Comparison of ENCODE assay signal across 8 cellular contexts in genomic region chr6:109440325-109441068, GRCh38. TPM values are rescaled to one million over a fixed set of nuclear protein-coding genes. Genes with fewer than 3 reads are reported as not detected.
DNase-seq lines count a peak whose midpoint lies in the region; ATAC-seq and TF ChIP-seq lines count a peak whose summit lies in the region.

TSS of gene PPIL6 (minus strand) at chr6:109440628. CDS start at chr6:109440590, 38 bp downstream.
A gene with protein sequence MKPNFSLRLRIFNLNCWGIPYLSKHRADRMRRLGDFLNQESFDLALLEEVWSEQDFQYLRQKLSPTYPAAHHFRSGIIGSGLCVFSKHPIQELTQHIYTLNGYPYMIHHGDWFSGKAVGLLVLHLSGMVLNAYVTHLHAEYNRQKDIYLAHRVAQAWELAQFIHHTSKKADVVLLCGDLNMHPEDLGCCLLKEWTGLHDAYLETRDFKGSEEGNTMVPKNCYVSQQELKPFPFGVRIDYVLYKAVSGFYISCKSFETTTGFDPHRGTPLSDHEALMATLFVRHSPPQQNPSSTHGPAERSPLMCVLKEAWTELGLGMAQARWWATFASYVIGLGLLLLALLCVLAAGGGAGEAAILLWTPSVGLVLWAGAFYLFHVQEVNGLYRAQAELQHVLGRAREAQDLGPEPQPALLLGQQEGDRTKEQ (plus strand): TSS chr6:109440724. CDS start chr6:109441122, 398 bp downstream.

- H2BK12ac ChIP-seq in neuronal stem cell (ENCODE audit: low read length): peak within 1 kb of the TSS; percentile 22

- H3K79me1 ChIP-seq in neuronal stem cell (ENCODE audit: low read depth, low read length): peaks cover 3% of the 10 kb centered on the region

- H3K4me3 ChIP-seq in Jurkat, Clone E6-1 (ENCODE audit: low read length): peak within 1 kb of the TSS; percentile 85
- H3K4me3 ChIP-seq in neuronal stem cell (ENCODE audit: low read length in 2 of 2) (peak within 1 kb of the TSS; percentile 88 to 93), subcutaneous abdominal adipose tissue (ENCODE audit: low read depth in 1 of 5, low read length in 5 of 5) (peak within 1 kb of the TSS; percentile 78 to 93 (median 87))

- H2BK15ac ChIP-seq in neuronal stem cell (ENCODE audit: low read length): peak within 1 kb of the TSS; percentile 99

- peak within 1 kb of the TSS; percentile 83 for H2BK5ac ChIP-seq in neuronal stem cell (ENCODE audit: low read length)

- H2AFZ ChIP-seq in neuronal stem cell (ENCODE audit: low read length): peak within 1 kb of the TSS; percentile 99

- H3K9ac ChIP-seq in neuronal stem cell (ENCODE audit: low read depth, low read length, poor library complexity) (peak within 1 kb of the TSS; percentile 96), subcutaneous abdominal adipose tissue (ENCODE audit: low read length in 5 of 5) (peak within 1 kb of the TSS; percentile 77 to 89 (median 83))

- CTCF ChIA-PET in RWPE1 (lab: Yijun Ruan, JAX): interaction anchor here (0.8 to 1.0 kb wide), 3 partner anchors 12 to 257 kb away, joined by 3 read pairs; no protein-coding TSS in a partner anchor

- H3K23ac ChIP-seq in neuronal stem cell (ENCODE audit: low read depth, low read length, poor library complexity): peak within 1 kb of the TSS; percentile 94

- H3K4ac ChIP-seq in neuronal stem cell (ENCODE audit: low read length): no peak within 1 kb of the TSS

- TF ChIP-seq CTCF in RWPE1 (conservative IDR thresholded peaks at IDR 0.05; ENCODE audit: low read depth) (no peak), foreskin keratinocyte (conservative IDR thresholded peaks at IDR 0.05) (peak; percentile 48)

- H3K4me2 ChIP-seq in neuronal stem cell (ENCODE audit: insufficient read depth, low read length, poor library complexity, severe bottlenecking): peak within 1 kb of the TSS; percentile 90

- peak; percentile 89 for DNase-seq in EH (ENCODE audit: low read depth)
- peak; percentile 68 for DNase-seq in Jurkat, Clone E6-1 (ENCODE audit: low read depth, low spot score)
- peak; percentile 81 for DNase-seq in RWPE1 (ENCODE audit: low spot score)
- peak; percentile 75 for DNase-seq in activated gamma-delta T cell treated with Interleukin-2 at 50 U/mL for 16 hours
- DNase-seq in foreskin keratinocyte: peak; percentile 55 to 69
- peak; percentile 94 for DNase-seq in neuronal stem cell (ENCODE audit: low spot score)

- no CpG with 5 or more reads among the region's 103 CpGs for WGBS in neuronal stem cell (ENCODE audit: extremely low coverage in 2 of 2, insufficient read length in 2 of 2, insufficient replicate concordance in 1 of 2), 2 donors

- H4K8ac ChIP-seq in neuronal stem cell (ENCODE audit: low read depth, low read length): peak within 1 kb of the TSS; percentile 10

- H3K4me1 ChIP-seq in foreskin keratinocyte (no peaks in the 10 kb centered on the region), neuronal stem cell (ENCODE audit: control insufficient read depth in 2 of 2, insufficient read depth in 1 of 2, low read depth in 1 of 2, low read length in 2 of 2) (peaks cover 9 to 10% of the 10 kb centered on the region in 2 donors), subcutaneous abdominal adipose tissue (ENCODE audit: control insufficient read depth in 5 of 5, insufficient read depth in 5 of 5, low read length in 5 of 5) (peaks cover 7 to 27% (median 18%) of the 10 kb centered on the region in 5 donors)

- H3K27ac ChIP-seq in RWPE1 (peak within 1 kb of the TSS; percentile 87), foreskin keratinocyte (peak within 1 kb of the TSS; percentile 76), neuronal stem cell (replicated peaks; ENCODE audit: low read length) (peak within 1 kb of the TSS; percentile 69), subcutaneous abdominal adipose tissue (ENCODE audit: low read depth, low read length) (peak within 1 kb of the TSS; percentile 69)

- H2AK5ac ChIP-seq in neuronal stem cell (ENCODE audit: low read depth, low read length): peak within 1 kb of the TSS; percentile 18

- ATAC-seq in GM21717 (IDR thresholded peaks at IDR 0.05; ENCODE audit: unreplicated experiment) (peak; percentile 77), foreskin keratinocyte (peak; percentile 85)

- POLR2A ChIA-PET in RWPE1 (lab: Yijun Ruan, JAX; ENCODE audit: low non-redundant PET): interaction anchor here (1.0 to 1.3 kb wide), 2 partner anchors 58 kb away, joined by 4 read pairs; partner anchors contain the start of gene CD164

- H3K36me3 ChIP-seq in neuronal stem cell (replicated peaks in 1 of 2; ENCODE audit: control insufficient read depth in 2 of 2, insufficient read depth in 2 of 2, low read length in 2 of 2) (peaks cover 29 to 33% of the 10 kb centered on the region in 2 donors), subcutaneous abdominal adipose tissue (ENCODE audit: control insufficient read depth in 5 of 5, insufficient read depth in 5 of 5, low read length in 5 of 5) (peaks cover 0 to 32% (median 19%) of the 10 kb centered on the region in 5 donors)

- H3K18ac ChIP-seq in neuronal stem cell (ENCODE audit: low read length): peak within 1 kb of the TSS; percentile 99

- H4K91ac ChIP-seq in neuronal stem cell (ENCODE audit: low read depth, low read length, poor library complexity): no peak within 1 kb of the TSS

- H3K9me3 ChIP-seq in neuronal stem cell (replicated peaks in 1 of 2; ENCODE audit: control insufficient read depth in 2 of 2, insufficient read depth in 1 of 2, low read depth in 1 of 2, low read length in 2 of 2) (no peaks in the 10 kb centered on the region), subcutaneous abdominal adipose tissue (ENCODE audit: control insufficient read depth in 5 of 5, low read length in 5 of 5) (no peaks in the 10 kb centered on the region)

- H2BK120ac ChIP-seq in neuronal stem cell (ENCODE audit: low read depth, low read length): peak within 1 kb of the TSS; percentile 21

- peak within 1 kb of the TSS; percentile 91 for H3K14ac ChIP-seq in neuronal stem cell (ENCODE audit: low read length)

- no peaks in the 10 kb centered on the region for H3K27me3 ChIP-seq in foreskin keratinocyte
- no peaks in the 10 kb centered on the region for H3K27me3 ChIP-seq in neuronal stem cell (ENCODE audit: control insufficient read depth in 3 of 3, insufficient read depth in 3 of 3, low read depth in 1 of 3, low read length in 3 of 3)
- no peaks in the 10 kb centered on the region for H3K27me3 ChIP-seq in subcutaneous abdominal adipose tissue (ENCODE audit: control insufficient read depth in 5 of 5, insufficient read depth in 4 of 5, low read length in 5 of 5)

RNA-seq across cellular contexts. Expression of gene PPIL6, which starts in this region (rescaled TPM):
- polyA plus RNA-seq in Jurkat, Clone E6-1 (2012; ENCODE audit: insufficient read depth, insufficient read length): 2.8 TPM
- 0.46 and 0.71 TPM in 2 replicates for total RNA-seq in foreskin keratinocyte
- 0.16 and 0.32 TPM in 2 replicates for polyA plus RNA-seq in foreskin keratinocyte
- polyA plus RNA-seq in neuronal stem cell (2013, experiment 1 of 2): 6.1 TPM
- polyA plus RNA-seq in neuronal stem cell (2013, experiment 2 of 2): 6.1 TPM

RNA-seq across cellular contexts. Expression of the second gene that starts in this region (rescaled TPM):
- polyA plus RNA-seq in Jurkat, Clone E6-1 (2012; ENCODE audit: insufficient read depth, insufficient read length): 21.8 TPM
- total RNA-seq in foreskin keratinocyte: 12.7 and 16.0 TPM in 2 replicates
- polyA plus RNA-seq in foreskin keratinocyte: 15.5 and 17.3 TPM in 2 replicates
- polyA plus RNA-seq in neuronal stem cell (2013, experiment 1 of 2): 6.4 TPM
- polyA plus RNA-seq in neuronal stem cell (2013, experiment 2 of 2): 5.9 TPM

Comparison
In these comparisons a context has a peak if more than half of its experiments do, and no peak if none do; other contexts are left out.
1. Peak in every context shown above with its lines: DNase-seq, ATAC-seq, H3K4me3 ChIP-seq and H3K27ac ChIP-seq.